ENCODE assay signal across 31 cellular contexts in genomic region chr1:43597028-43597427, GRCh38.
"Had no signal": no experiment of that assay in that cellular context is flagged by ENCODE, and none has a peak within 500 bp of the region (broad histone marks: within the 10 kb centered on the region; RNA-seq: fewer than 3 reads in every experiment).

No MANE protein-coding gene starts in this region.

- H3K36me3 Mint-ChIP-seq: activated naive CD4-positive, alpha-beta T cell treated with anti-CD3 and anti-CD28 coated beads, Interleukin-2, amount 50 U/mL, for 72 hours had no signal

- H3K4me3 ChIP-seq: Peyer's patch, SJSA1 had no signal

- ATAC-seq: activated naive CD8-positive, alpha-beta T cell treated with anti-CD3 and anti-CD28 coated beads, Interleukin-2, amount 50 U/mL, for 24 hours; PC-3 had no signal

- H3K4me1 ChIP-seq: Peyer's patch, SJSA1 had no signal

- FAIRE-seq: TTC549 had no signal

- H3K27ac Mint-ChIP-seq: activated CD4-positive, alpha-beta T cell treated with anti-CD3 and anti-CD28 coated beads, Interleukin-2, amount 10 ng/mL, durations not matched to agents 24 days and 14 days; activated naive CD4-positive, alpha-beta T cell treated with anti-CD3 and anti-CD28 coated beads for 36 hours; activated naive CD4-positive, alpha-beta T cell treated with anti-CD3 and anti-CD28 coated beads, Interleukin-2, amount 50 U/mL, for 72 hours; activated naive CD8-positive, alpha-beta T cell treated with anti-CD3 and anti-CD28 coated beads, Interleukin-2, amount 50 U/mL, for 24 hours; activated T-cell treated with anti-CD3 and anti-CD28 coated beads, Interleukin-2, amount 50 U/mL, for 72 hours; activated T-helper 2 cell treated with anti-CD3 and anti-CD28 coated beads, Interferon-gamma antibody, Interleukin-2, Interleukin-4, amounts not matched to agents 10 μg/mL and 5 μg/mL and 100 μg/mL, durations not matched to agents 14 hours and 24 hours and 36 hours; brain; T-helper 1 cell treated with Interleukin-12 subunit alpha and Interleukin-12 subunit beta and Interleukin-4 antibody, amounts not matched to agents 30 μg/mL and 1 μg/mL, for 36 hours; T-helper 2 cell treated with Interferon-gamma antibody and Interleukin-4, amounts not matched to agents 5 μg/mL and 100 μg/mL, for 36 hours had no signal

- H3K9me3 ChIP-seq: Peyer's patch, SJSA1, SK-N-SH had no signal

- H3K9me3 Mint-ChIP-seq: activated CD4-positive, alpha-beta T cell treated with anti-CD3 and anti-CD28 coated beads, Interleukin-2, amount 10 ng/mL, durations not matched to agents 24 days and 14 days; activated naive CD4-positive, alpha-beta T cell treated with anti-CD3 and anti-CD28 coated beads for 36 hours; activated naive CD4-positive, alpha-beta T cell treated with anti-CD3 and anti-CD28 coated beads, Interleukin-2, amount 50 U/mL, for 72 hours; activated naive CD8-positive, alpha-beta T cell treated with anti-CD3 and anti-CD28 coated beads, Interleukin-2, amount 50 U/mL, for 24 hours; activated T-cell treated with anti-CD3 and anti-CD28 coated beads, Interleukin-2, amount 50 U/mL, for 72 hours; activated T-helper 2 cell treated with anti-CD3 and anti-CD28 coated beads, Interferon-gamma antibody, Interleukin-2, Interleukin-4, amounts not matched to agents 10 μg/mL and 5 μg/mL and 100 μg/mL, durations not matched to agents 14 hours and 24 hours and 36 hours; brain; T-helper 1 cell treated with Interleukin-12 subunit alpha and Interleukin-12 subunit beta and Interleukin-4 antibody, amounts not matched to agents 30 μg/mL and 1 μg/mL, for 36 hours; T-helper 2 cell treated with Interferon-gamma antibody and Interleukin-4, amounts not matched to agents 5 μg/mL and 100 μg/mL, for 36 hours had no signal

- H3K27ac ChIP-seq: Peyer's patch, SJSA1 had no signal

- H3K27me3 ChIP-seq: Peyer's patch, SJSA1 had no signal

- H3K4me1 Mint-ChIP-seq: activated CD4-positive, alpha-beta T cell treated with anti-CD3 and anti-CD28 coated beads, Interleukin-2, amount 10 ng/mL, durations not matched to agents 24 days and 14 days; activated naive CD8-positive, alpha-beta T cell treated with anti-CD3 and anti-CD28 coated beads, Interleukin-2, amount 50 U/mL, for 24 hours; brain had no signal

- H3K4me3 Mint-ChIP-seq: activated CD4-positive, alpha-beta T cell treated with anti-CD3 and anti-CD28 coated beads, Interleukin-2, amount 10 ng/mL, durations not matched to agents 24 days and 14 days; activated naive CD4-positive, alpha-beta T cell treated with anti-CD3 and anti-CD28 coated beads for 36 hours; activated naive CD8-positive, alpha-beta T cell treated with anti-CD3 and anti-CD28 coated beads, Interleukin-2, amount 50 U/mL, for 24 hours; activated T-cell treated with anti-CD3 and anti-CD28 coated beads, Interleukin-2, amount 50 U/mL, for 72 hours; brain; T-helper 1 cell treated with Interleukin-12 subunit alpha and Interleukin-12 subunit beta and Interleukin-4 antibody, amounts not matched to agents 30 μg/mL and 1 μg/mL, for 36 hours; T-helper 2 cell treated with Interferon-gamma antibody and Interleukin-4, amounts not matched to agents 5 μg/mL and 100 μg/mL, for 36 hours had no signal

- DNase-seq: activated CD4-positive, alpha-beta T cell treated with anti-CD3 and anti-CD28 coated beads, Interleukin-2, amount 10 ng/mL, durations not matched to agents 24 days and 14 days; activated CD4-positive, alpha-beta T cell treated with anti-CD3 and anti-CD28 coated beads, Interleukin-2, amount 50 U/mL, for 4 hours; activated CD8-positive, alpha-beta memory T cell treated with anti-CD3 and anti-CD28 coated beads, Interleukin-2, amount 50 U/mL, for 48 hours; activated gamma-delta T cell treated with Interleukin-2 at 50 U/mL for 16 hours; activated naive CD4-positive, alpha-beta T cell treated with anti-CD3 and anti-CD28 coated beads for 36 hours; activated naive CD8-positive, alpha-beta T cell treated with anti-CD3 and anti-CD28 coated beads, Interleukin-2, amount 50 U/mL, for 24 hours; activated T-cell treated with anti-CD3 and anti-CD28 coated beads, Interleukin-2, amount 50 U/mL, for 72 hours; anterior cingulate cortex; central memory CD4-positive, alpha-beta T cell; Karpas-422; KBM-7; NCI-H1048; NCI-H1105 treated with DMSO at 0.1 percent for 48 hours; NCI-H1436; NCI-H1694; NCI-H1930; NCI-H2081 treated with DMSO at 0.1 percent for 48 hours; NCI-H345; NCI-H524 treated with DMSO at 0.1 percent for 48 hours; PC-3; Peyer's patch; RPMI8226; SHP77 treated with DMSO at 0.1 percent for 48 hours; SK-N-SH had no signal

- H3K27me3 Mint-ChIP-seq: activated CD4-positive, alpha-beta T cell treated with anti-CD3 and anti-CD28 coated beads, Interleukin-2, amount 10 ng/mL, durations not matched to agents 24 days and 14 days; activated naive CD8-positive, alpha-beta T cell treated with anti-CD3 and anti-CD28 coated beads, Interleukin-2, amount 50 U/mL, for 24 hours; brain had no signal
